In the genomic region with DNA sequence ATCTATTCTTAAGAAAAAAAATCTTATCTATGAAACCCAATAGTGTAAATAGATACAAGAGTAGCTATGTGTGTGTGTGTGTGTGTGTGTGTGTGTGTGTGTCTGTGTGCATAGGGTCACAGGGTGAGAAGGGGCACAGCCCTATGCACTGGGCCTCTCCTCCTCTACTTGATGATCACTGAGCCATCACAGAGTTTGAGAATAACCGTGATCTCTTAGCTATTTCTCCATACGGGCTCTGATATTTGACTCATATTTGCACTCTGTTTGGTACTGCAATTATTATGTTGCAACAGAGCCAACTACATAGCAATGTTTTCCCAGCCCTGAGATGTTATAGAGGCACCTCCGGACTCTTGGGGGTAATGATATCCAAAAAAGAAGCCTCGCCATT, we compare ENCODE assay signal across 21 cellular contexts. TPM values are rescaled to one million over a fixed set of nuclear protein-coding genes. Genes with fewer than 3 reads are reported as not detected.
DNase-seq lines count a peak whose midpoint lies in the region; ATAC-seq, FAIRE-seq and TF ChIP-seq lines count a peak whose summit lies in the region.
"Had no signal": no experiment of that assay in that cellular context is flagged by ENCODE, and none has a peak within 500 bp of the region (broad histone marks: within the 10 kb centered on the region; RNA-seq: fewer than 3 reads in every experiment).

No MANE protein-coding gene starts in this region.

- H3K4me3 ChIP-seq in osteoblast (ENCODE audit: insufficient read depth, low read length) (no peak overlapping the region), Karpas-422 (ENCODE audit: low read length) (no peak overlapping the region)
- H3K4me3 ChIP-seq: ascending aorta, colonic mucosa, heart right ventricle, tibial artery had no signal

- no peak overlapping the region for H2AFZ ChIP-seq in osteoblast (ENCODE audit: low read length)
- H2AFZ ChIP-seq in Karpas-422 (ENCODE audit: low read length): no peak overlapping the region

- DNase-seq in AG08395 (ENCODE audit: low spot score) (peak; percentile 10), NCI-H226 (peak; percentile 34), osteoblast (ENCODE audit: insufficient read length, low spot score, missing footprints) (no peak), Karpas-422 (no peak), left colon (no peak), H54 (ENCODE audit: insufficient read length, low spot score) (no peak)
- DNase-seq: activated CD4-positive, alpha-beta T cell treated with anti-CD3 and anti-CD28 coated beads for 1 hour; activated gamma-delta T cell; CD8-positive, alpha-beta memory T cell; colonic mucosa; heart right ventricle; NCI-H187 treated with DMSO at 0.1 percent for 48 hours; NCI-H446 treated with DMSO at 0.1 percent for 48 hours; nucleus accumbens; SIG-M5; stimulated activated CD4-positive, alpha-beta T cell treated with anti-CD3 and anti-CD28 coated beads, Interleukin-4, amount 100 ng/mL, for 4 hours; tibial artery had no signal

- no peak overlapping the region for H3K9ac ChIP-seq in Karpas-422 (ENCODE audit: low read length)

- H3K9me3 ChIP-seq in osteoblast (ENCODE audit: low read depth, low read length) (no peaks in the 10 kb centered on the region), Karpas-422 (ENCODE audit: low read length) (no peaks in the 10 kb centered on the region)
- H3K9me3 ChIP-seq: ascending aorta, colonic mucosa, heart right ventricle, tibial artery had no signal

- intact Hi-C loops in left colon (cut with DNase I, micrococcal nuclease): no loop called here

- peak overlapping the region; percentile 63 for H3K27ac ChIP-seq in osteoblast (ENCODE audit: low read depth, low read length)
- H3K27ac ChIP-seq in Karpas-422 (ENCODE audit: low read length): no peak overlapping the region
- H3K27ac ChIP-seq: ascending aorta, colonic mucosa, heart right ventricle, tibial artery had no signal

- H3K79me2 ChIP-seq in osteoblast (ENCODE audit: insufficient read depth, low read length): no peaks in the 10 kb centered on the region
- no peaks in the 10 kb centered on the region for H3K79me2 ChIP-seq in Karpas-422 (ENCODE audit: low read length)

- H3K9me2 ChIP-seq in Karpas-422 (replicated peaks; ENCODE audit: insufficient read depth, low read length): no peaks in the 10 kb centered on the region

- H3K27me3 ChIP-seq in osteoblast (ENCODE audit: insufficient read depth, low read length): no peaks in the 10 kb centered on the region
- no peaks in the 10 kb centered on the region for H3K27me3 ChIP-seq in Karpas-422 (ENCODE audit: low read length)
- H3K27me3 ChIP-seq: ascending aorta, colonic mucosa, heart right ventricle, tibial artery had no signal

- TF ChIP-seq POLR2A in H54 (IDR thresholded peaks at IDR 0.05; ENCODE audit: low read depth, low read length): no peak

- TF ChIP-seq CTCF in osteoblast (IDR thresholded peaks at IDR 0.05; ENCODE audit: extremely low read depth, low read depth, low read length): no peak

- FAIRE-seq in H54 (lab: Jason Lieb, UNC): no peak
- FAIRE-seq: endothelial cell of umbilical vein had no signal

- H3K36me3 ChIP-seq in osteoblast (ENCODE audit: insufficient read depth, low read length) (no peaks in the 10 kb centered on the region), Karpas-422 (ENCODE audit: insufficient read depth, low read length) (no peaks in the 10 kb centered on the region)
- H3K36me3 ChIP-seq: ascending aorta, colonic mucosa, heart right ventricle, tibial artery had no signal

- peak overlapping the region; percentile 23 for H3K4me2 ChIP-seq in osteoblast (ENCODE audit: insufficient read depth, low read length)
- no peak overlapping the region for H3K4me2 ChIP-seq in Karpas-422 (ENCODE audit: low read depth, low read length, poor library complexity, severe bottlenecking)

- H4K20me1 ChIP-seq in osteoblast (ENCODE audit: insufficient read depth, low read length) (no peaks in the 10 kb centered on the region), Karpas-422 (ENCODE audit: insufficient read depth, low read depth, low read length) (no peaks in the 10 kb centered on the region)

- ATAC-seq in esophagus mucosa (peak; percentile 50), HG02973 (IDR thresholded peaks at IDR 0.05; ENCODE audit: unreplicated experiment) (no peak), left colon (no peak)
- ATAC-seq: heart right ventricle had no signal

- H3K4me1 ChIP-seq in osteoblast (ENCODE audit: insufficient read depth, low read length): peaks cover 29% of the 10 kb centered on the region
- no peaks in the 10 kb centered on the region for H3K4me1 ChIP-seq in Karpas-422 (ENCODE audit: low read length)
- H3K4me1 ChIP-seq: colonic mucosa had no signal

RNA-seq across cellular contexts. Expression of a gene that starts 28.8 kb away (rescaled TPM):
- total RNA-seq in esophagus mucosa (11.8 TPM), osteoblast (10.9 and 13.6 TPM in 2 replicates), left colon (100 to 1,000 TPM; 135 to 245 TPM)
- total RNA-seq in Karpas-422 (2014; rRNA removed; shearing (Covaris generic); ENCODE audit: low replicate concordance): not detected in 2 replicates

RNA-seq across cellular contexts. Expression of a gene that starts 51.8 kb away (rescaled TPM):
- total RNA-seq in esophagus mucosa: 20.0 TPM
- 79.0 and 81.8 TPM in 2 replicates for total RNA-seq in osteoblast
- total RNA-seq in Karpas-422 (2014; rRNA removed; shearing (Covaris generic); ENCODE audit: low replicate concordance): 35.4 and 43.8 TPM in 2 replicates
- total RNA-seq in left colon: 10 to 100 TPM; 18.5 to 19.2 TPM

Comparison
In these comparisons a context has a peak if more than half of its experiments do, and no peak if none do; other contexts are left out.
1. DNase-seq: peak in AG08395 (single experiment) and NCI-H226 (single experiment); none in osteoblast (single experiment), Karpas-422 (single experiment), left colon (0 of 2) and H54 (single experiment).
2. RNA of a gene that starts 28.8 kb away (total RNA-seq): 135 to 245 TPM in left colon, 11.8 TPM in esophagus mucosa (single experiment) and 10.9 to 13.6 TPM in osteoblast; not detected in Karpas-422; every median in the first group is over 10 times any median in the second.